Comparison of ENCODE assay signal across 1 cellular context in the genomic region with DNA sequence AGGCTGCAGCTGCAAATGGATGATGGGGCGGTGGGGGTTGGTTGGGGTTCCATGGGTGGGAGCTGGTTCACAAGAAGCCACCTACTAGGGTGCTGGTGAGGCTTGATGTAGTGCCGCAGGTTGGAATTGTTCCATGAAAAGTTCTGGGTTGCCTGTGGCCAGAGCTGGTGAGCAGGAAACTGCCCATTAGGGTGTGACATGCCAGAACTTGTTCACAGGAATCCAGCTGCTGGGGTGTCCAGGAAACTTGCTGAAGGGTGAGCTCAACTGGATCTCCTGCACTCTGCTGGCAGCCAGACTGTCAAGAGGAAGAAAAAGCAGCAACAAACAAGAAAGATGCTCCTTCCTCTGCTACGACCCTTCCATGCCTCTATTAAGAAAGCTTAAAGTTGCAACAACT.
TF ChIP-seq lines count a peak whose summit lies in the region.

No MANE protein-coding gene starts in this region.

TF ChIP-seq in endothelial cell of umbilical vein, 7 proteins besides CTCF, POLR2A, EP300 and RAD21:
- TF ChIP-seq EZH2 (IDR thresholded peaks at IDR 0.05; ENCODE audit: borderline replicate concordance, low read depth, low read length, severe bottlenecking), result no peak
- TF ChIP-seq, protein P1, sequence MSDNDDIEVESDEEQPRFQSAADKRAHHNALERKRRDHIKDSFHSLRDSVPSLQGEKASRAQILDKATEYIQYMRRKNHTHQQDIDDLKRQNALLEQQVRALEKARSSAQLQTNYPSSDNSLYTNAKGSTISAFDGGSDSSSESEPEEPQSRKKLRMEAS (IDR thresholded peaks at IDR 0.05; ENCODE audit: insufficient read depth, insufficient read length), result no peak
- TF ChIP-seq FOS (IDR thresholded peaks at IDR 0.05; ENCODE audit: borderline replicate concordance, insufficient read depth, low read length), result no peak
- TF ChIP-seq JUN (IDR thresholded peaks at IDR 0.05; ENCODE audit: borderline replicate concordance, insufficient read depth, insufficient read length, low read depth), result no peak
- TF ChIP-seq GATA2 (IDR thresholded peaks at IDR 0.05; ENCODE audit: insufficient read depth, insufficient read length, low read depth, low read length), result no peak
- no peak for TF ChIP-seq MYC (IDR thresholded peaks at IDR 0.05; ENCODE audit: low read depth, low read length)
- TF ChIP-seq POLR2AphosphoS5 (IDR thresholded peaks at IDR 0.05; ENCODE audit: insufficient read depth, low read depth, low read length), result no peak
